In the genomic region with DNA sequence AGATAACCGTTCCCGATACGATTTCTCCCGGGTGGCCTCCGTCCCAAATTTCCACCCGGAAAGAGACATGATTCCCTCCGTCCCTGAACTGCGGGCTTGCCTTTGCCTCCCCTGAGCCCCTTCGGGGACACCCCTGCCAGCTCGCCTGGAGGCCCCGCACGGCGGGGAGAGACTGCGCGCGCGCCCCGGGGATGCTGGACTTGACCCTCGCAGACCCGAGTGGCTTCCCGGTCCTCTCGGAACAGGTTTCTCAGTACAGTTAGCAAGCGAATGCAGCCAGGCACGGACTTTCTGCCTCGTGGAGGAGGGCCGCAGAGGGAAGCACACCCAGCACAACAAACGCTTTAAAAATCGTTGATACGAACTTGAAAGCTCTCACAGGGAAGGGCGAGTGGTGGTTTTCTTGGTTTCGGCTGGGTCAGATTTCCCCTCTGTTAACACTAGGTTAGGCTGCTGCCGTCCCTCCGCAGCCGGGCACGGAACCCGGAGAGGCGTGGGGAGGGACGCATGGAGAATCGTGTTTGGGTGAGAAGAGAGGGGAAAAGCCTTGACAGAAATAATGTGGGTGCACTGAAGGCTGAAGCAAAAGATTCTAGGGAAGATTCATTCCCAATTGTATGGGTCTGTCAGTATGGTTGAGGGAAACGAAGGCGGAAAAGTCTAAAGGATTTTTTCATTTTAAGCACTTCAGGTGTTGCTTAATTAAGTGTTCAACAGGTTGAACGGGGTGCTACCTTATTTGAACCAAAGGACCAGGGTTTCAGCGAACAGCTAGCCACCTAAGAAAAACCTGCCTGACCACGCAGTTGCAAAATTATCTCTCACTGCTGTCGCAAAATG, we compare ENCODE assay signal across 8 cellular contexts. TPM values are rescaled to one million over a fixed set of nuclear protein-coding genes. Genes with fewer than 3 reads are reported as not detected.
DNase-seq lines count a peak whose midpoint lies in the region; ATAC-seq and TF ChIP-seq lines count a peak whose summit lies in the region.

No MANE protein-coding gene starts in this region.

- no peak overlapping the region for H3K27ac Mint-ChIP-seq in CD8-positive, alpha-beta T cell

- no peaks in the 10 kb centered on the region for H3K36me3 ChIP-seq in CD8-positive, alpha-beta T cell (ENCODE audit: insufficient read depth, low read length)

- ATAC-seq in CD8-positive, alpha-beta T cell = no peak
- peak; percentile 21 for ATAC-seq in GM21423 (IDR thresholded peaks at IDR 0.05; ENCODE audit: unreplicated experiment)

- POLR2A ChIA-PET in CD8-positive, alpha-beta T cell (lab: Charles Lee) = interaction anchor here (1.6 kb wide), 1 partner anchor 15 kb away, joined by 3 read pairs; no protein-coding TSS in a partner anchor

- H3K36me3 Mint-ChIP-seq in CD8-positive, alpha-beta T cell = no peaks in the 10 kb centered on the region

- no peaks in the 10 kb centered on the region for H3K9me3 ChIP-seq in CD8-positive, alpha-beta T cell (ENCODE audit: low read length)

- H3K27ac ChIP-seq in CD8-positive, alpha-beta T cell (ENCODE audit: low read depth, low read length) = no peak overlapping the region

- peak overlapping the region; percentile 68 for H3K4me3 Mint-ChIP-seq in CD8-positive, alpha-beta T cell

- CTCF ChIA-PET in CD8-positive, alpha-beta T cell (lab: Charles Lee) = no interaction called here

- peak in 4 of 7 experiments; percentile 17 to 56 (median 22) for DNase-seq in CD8-positive, alpha-beta T cell
- peak; percentile 41 for DNase-seq in NCI-H510A treated with DMSO at 0.1 percent for 48 hours (lab: John Stamatoyannopoulos, UW)
- DNase-seq in astrocyte of the cerebellum (ENCODE audit: low read depth) = no peak
- peak; percentile 69 for DNase-seq in islet precursor cell
- DNase-seq in stimulated activated CD4-positive, alpha-beta T cell treated with anti-CD3 and anti-CD28 coated beads, Interleukin-4, amount 100 ng/mL, for 24 hours = peak; percentile 13
- no peak for DNase-seq in NCI-H2196 treated with DMSO at 0.1 percent for 48 hours (lab: John Stamatoyannopoulos, UW; ENCODE audit: unreplicated experiment)
- no peak for DNase-seq in ureter (ENCODE audit: low spot score)

- no peaks in the 10 kb centered on the region for H3K9me3 Mint-ChIP-seq in CD8-positive, alpha-beta T cell

- intact Hi-C loops in CD8-positive, alpha-beta T cell (cut with DNase I, micrococcal nuclease) = loop anchor here (2.0 to 10.0 kb wide), 4 partner anchors 101 to 259 kb away; partner anchors contain the start of gene ZCCHC2 (in 1 of the 2)

- peaks cover 24% of the 10 kb centered on the region for H3K4me1 ChIP-seq in CD8-positive, alpha-beta T cell (ENCODE audit: insufficient read depth, low read length)

- H3K27me3 Mint-ChIP-seq in CD8-positive, alpha-beta T cell (ENCODE audit: low read depth) = peaks cover 73% of the 10 kb centered on the region

- TF ChIP-seq CTCF in CD8-positive, alpha-beta T cell (IDR thresholded peaks at IDR 0.05) = no peak
- no peak for TF ChIP-seq CTCF in astrocyte of the cerebellum (IDR thresholded peaks at IDR 0.05; ENCODE audit: low read depth, low read length, missing control alignments)

- peaks cover 27% of the 10 kb centered on the region for H3K27me3 ChIP-seq in CD8-positive, alpha-beta T cell (ENCODE audit: insufficient read depth, low read length)

- H3K4me3 ChIP-seq in CD8-positive, alpha-beta T cell (ENCODE audit: low read depth, low read length) = peak overlapping the region; percentile 51
- peak overlapping the region; percentile 45 for H3K4me3 ChIP-seq in astrocyte of the cerebellum (ENCODE audit: low read depth, low read length)

- H3K4me1 Mint-ChIP-seq in CD8-positive, alpha-beta T cell (ENCODE audit: low read depth) = peaks cover 28% of the 10 kb centered on the region

- in situ Hi-C loops in astrocyte of the cerebellum (cut with HindIII; ENCODE audit: low sequenced_read_pairs) = no loop called here

RNA-seq across cellular contexts. Expression of gene TNFRSF11A, which starts 0.9 kb away (rescaled TPM):
- under 1 TPM; 0.03 to 0.28 TPM for total RNA-seq in CD8-positive, alpha-beta T cell
- 6.5 TPM for total RNA-seq in ureter

Comparison
In these comparisons a context has a peak if more than half of its experiments do, and no peak if none do; other contexts are left out.
1. DNase-seq: peak in CD8-positive, alpha-beta T cell (4 of 7), NCI-H510A treated with DMSO at 0.1 percent for 48 hours (single experiment), islet precursor cell (single experiment) and stimulated activated CD4-positive, alpha-beta T cell treated with anti-CD3 and anti-CD28 coated beads, Interleukin-4, amount 100 ng/mL, for 24 hours (single experiment); none in astrocyte of the cerebellum (single experiment), NCI-H2196 treated with DMSO at 0.1 percent for 48 hours (single experiment) and ureter (single experiment).